7 cellular contexts compared by ENCODE assay signal in the genomic region with DNA sequence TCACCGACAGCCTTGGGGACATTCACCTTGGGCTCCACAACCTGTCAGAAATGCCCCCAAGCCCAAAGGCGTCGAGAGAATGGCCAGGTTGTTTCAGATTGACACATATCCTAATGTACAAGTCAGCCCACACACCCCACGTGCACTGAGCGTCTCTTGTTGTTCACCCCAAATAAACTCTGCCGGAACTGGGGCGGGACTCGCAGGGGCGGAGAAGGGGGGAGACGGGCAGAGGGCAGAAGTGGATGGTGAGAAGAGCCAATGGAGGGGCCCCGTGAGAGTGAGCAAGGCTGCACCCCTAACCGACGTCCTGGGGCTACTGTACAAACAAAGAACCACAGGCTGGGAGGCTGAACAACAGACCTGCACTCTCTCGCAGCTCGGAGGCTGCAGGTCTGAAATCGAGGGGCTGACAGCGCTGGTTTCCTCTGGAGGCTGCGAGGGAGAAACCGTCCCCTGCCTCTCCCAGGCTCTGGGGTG.
A peak's percentile ranks its signal among the peaks of the same experiment; 100 is the strongest.
DNase-seq lines count a peak whose midpoint lies in the region; ATAC-seq lines count a peak whose summit lies in the region.

No MANE protein-coding gene starts in this region.

- DNase-seq in activated CD4-positive, CD25-positive, alpha-beta regulatory T cell (lab: John Stamatoyannopoulos, UW), result peak; percentile 33 to 81 (median 60)
- peak; percentile 81 for DNase-seq in effector CD8-positive, alpha-beta T cell (lab: John Stamatoyannopoulos, UW)
- peak; percentile 24 to 56 (median 55) for DNase-seq in stimulated activated CD4-positive, alpha-beta T cell treated with anti-CD3 and anti-CD28 coated beads, TNF-alpha, amount 100 ng/mL, for 48 hours (ENCODE audit: low read depth in 3 of 3)
- DNase-seq in NCI-H510A (lab: John Stamatoyannopoulos, UW) (no peak), NCI-H187 (lab: John Stamatoyannopoulos, UW) (no peak)

- peak; percentile 56 for ATAC-seq in GM19395 (IDR thresholded peaks at IDR 0.05; ENCODE audit: unreplicated experiment)
- ATAC-seq in HG03432 (IDR thresholded peaks at IDR 0.05; ENCODE audit: unreplicated experiment), result peak; percentile 58

Comparison
In these comparisons a context has a peak if more than half of its experiments do, and no peak if none do; other contexts are left out.
1. DNase-seq: peak in activated CD4-positive, CD25-positive, alpha-beta regulatory T cell (4 of 4), effector CD8-positive, alpha-beta T cell (single experiment) and stimulated activated CD4-positive, alpha-beta T cell treated with anti-CD3 and anti-CD28 coated beads, TNF-alpha, amount 100 ng/mL, for 48 hours (3 of 3); none in NCI-H510A (single experiment) and NCI-H187 (0 of 2).